27 cellular contexts compared by ENCODE assay signal in genomic region chr11:44968510-44968909, GRCh38.
"Had no signal": no experiment of that assay in that cellular context is flagged by ENCODE, and none has a peak within 500 bp of the region (broad histone marks: within the 10 kb centered on the region; RNA-seq: fewer than 3 reads in every experiment).

No MANE protein-coding gene starts in this region.

- H3K27ac ChIP-seq: colonic mucosa, neural progenitor cell, transverse colon, uterus, VCaP had no signal

- DNase-seq: activated CD4-positive, alpha-beta T cell treated with anti-CD3 and anti-CD28 coated beads, Interleukin-2, amount 10 ng/mL, durations not matched to agents 24 days and 14 days; activated CD8-positive, alpha-beta memory T cell treated with anti-CD3 and anti-CD28 coated beads, Interleukin-2, amount 10 ng/mL, durations not matched to agents 7 days and 5 days; activated CD8-positive, alpha-beta T cell treated with anti-CD3 and anti-CD28 coated beads for 36 hours; activated effector memory CD4-positive, alpha-beta T cell treated with anti-CD3 and anti-CD28 coated beads, Interleukin-2, amount 50 U/mL, for 16 hours; activated naive CD4-positive, alpha-beta T cell treated with anti-CD3 and anti-CD28 coated beads, Interleukin-2, amount 10 ng/mL, durations not matched to agents 7 days and 5 days; activated T-cell treated with anti-CD3 and anti-CD28 coated beads for 4 hours; amygdala; colonic mucosa; dorsolateral prefrontal cortex; effector memory CD8-positive, alpha-beta T cell; foreskin melanocyte; immature natural killer cell; kidney glomerular epithelial cell; left lung; naive thymus-derived CD8-positive, alpha-beta T cell; retina; stimulated activated CD4-positive, alpha-beta T cell treated with anti-CD3 and anti-CD28 coated beads, Interleukin-2, amount 100 ng/mL, for 48 hours; stimulated activated CD8-positive, alpha-beta memory T cell treated with anti-CD3 and anti-CD28 coated beads, Interleukin-4, amount 100 ng/mL, for 48 hours; stimulated activated naive B cell treated with anti-CD40 and anti-IgM and Interleukin-4, amounts not matched to agents 10 μg/mL and 1 μg/mL and 100 μg/mL, for 72 hours; transverse colon; uterus had no signal

- H3K9me3 ChIP-seq: colonic mucosa, left lung, transverse colon, uterus had no signal

- ATAC-seq: activated CD4-positive, CD25-positive, alpha-beta regulatory T cell treated with anti-CD3 and anti-CD28 coated beads, Interleukin-2, amount 50 U/mL, for 24 hours; activated CD8-positive, alpha-beta memory T cell treated with anti-CD3 and anti-CD28 coated beads, Interleukin-2, amount 10 ng/mL, durations not matched to agents 7 days and 5 days; activated CD8-positive, alpha-beta T cell treated with anti-CD3 and anti-CD28 coated beads for 36 hours; effector memory CD8-positive, alpha-beta T cell; left lung; naive thymus-derived CD8-positive, alpha-beta T cell; stimulated activated naive B cell treated with anti-CD40 and anti-IgM and Interleukin-4, amounts not matched to agents 10 μg/mL and 1 μg/mL and 100 μg/mL, for 72 hours had no signal

- H2AFZ ChIP-seq: neural progenitor cell had no signal

- H3K9ac ChIP-seq: neural progenitor cell had no signal

- H3K36me3 ChIP-seq: colonic mucosa, left lung, neural progenitor cell, transverse colon, uterus had no signal

- H3K4me2 ChIP-seq: neural progenitor cell had no signal

- H3K4me3 ChIP-seq: colonic mucosa, dorsolateral prefrontal cortex, left lung, lung, neural progenitor cell, transverse colon, uterus had no signal

- H3K27me3 ChIP-seq: colonic mucosa, dorsolateral prefrontal cortex, left lung, neural progenitor cell, transverse colon, uterus had no signal

- FAIRE-seq: bronchial epithelial cell, endothelial cell of umbilical vein had no signal

- H3K4me1 ChIP-seq: colonic mucosa, uterus had no signal
